Comparison of ENCODE assay signal across 13 cellular contexts in the genomic region with DNA sequence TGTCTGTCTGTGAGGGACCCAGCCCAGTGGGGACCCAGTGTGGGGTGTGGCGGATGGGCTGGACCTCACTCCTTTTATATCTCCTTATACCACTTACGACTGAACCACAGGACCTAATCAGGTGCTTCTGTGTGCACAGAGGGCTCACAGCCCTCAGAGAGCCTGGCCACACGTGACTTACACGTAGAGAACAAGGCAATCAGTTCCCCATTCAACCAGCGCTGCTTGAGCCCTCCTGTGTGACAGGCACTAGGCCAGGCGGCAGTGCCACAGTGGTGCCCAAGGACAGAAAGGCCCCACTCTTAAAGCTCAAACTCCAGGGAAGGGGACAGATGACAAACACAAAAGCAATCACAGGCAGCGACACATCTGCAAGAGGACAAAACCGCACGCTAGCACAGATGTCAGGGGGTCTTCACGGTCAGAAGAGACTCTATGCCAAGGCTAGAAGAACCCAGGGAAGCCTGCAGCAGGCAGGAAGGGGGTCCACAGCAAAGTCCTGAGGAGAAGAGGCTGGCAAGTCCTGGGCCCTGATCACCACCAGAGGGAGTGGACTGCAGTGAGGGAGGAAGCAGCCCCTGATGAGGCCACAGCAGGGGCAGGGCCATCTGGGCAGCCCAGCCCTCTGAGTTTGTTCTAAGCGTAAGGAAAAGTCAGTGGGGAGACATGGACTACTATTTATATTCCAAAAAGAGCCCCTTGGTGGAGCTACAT. TPM values are rescaled to one million over a fixed set of nuclear protein-coding genes. Genes with fewer than 3 reads are reported as not detected.
DNase-seq lines count a peak whose midpoint lies in the region; ATAC-seq and TF ChIP-seq lines count a peak whose summit lies in the region.
"Had no signal": no experiment of that assay in that cellular context is flagged by ENCODE, and none has a peak within 500 bp of the region (broad histone marks: within the 10 kb centered on the region; RNA-seq: fewer than 3 reads in every experiment).

No MANE protein-coding gene starts in this region.

- no peak overlapping the region for H2AFZ ChIP-seq in hepatocyte

- H3K27me3 ChIP-seq in right cardiac atrium (ENCODE audit: control insufficient read depth, insufficient read depth) (no peaks in the 10 kb centered on the region), hepatocyte (no peaks in the 10 kb centered on the region)
- H3K27me3 ChIP-seq: BLaER1 had no signal

- H4K20me1 ChIP-seq in hepatocyte (ENCODE audit: insufficient read depth, poor library complexity, severe bottlenecking) = no peaks in the 10 kb centered on the region

- no peaks in the 10 kb centered on the region for H3K9me3 ChIP-seq in right cardiac atrium (ENCODE audit: control insufficient read depth, low read length)
- no peaks in the 10 kb centered on the region for H3K9me3 ChIP-seq in hepatocyte (ENCODE audit: low read depth)
- H3K9me3 ChIP-seq: BLaER1, HAP-1 had no signal

- ATAC-seq in left ventricle myocardium superior (peak; percentile 51), right cardiac atrium (no peak), esophagus mucosa (no peak), GM19328 (IDR thresholded peaks at IDR 0.05; ENCODE audit: unreplicated experiment) (no peak)
- ATAC-seq in activated CD8-positive, alpha-beta T cell treated with anti-CD3 and anti-CD28 coated beads for 36 hours = peak; percentile 17

- H3K4me1 Mint-ChIP-seq in activated CD8-positive, alpha-beta T cell treated with anti-CD3 and anti-CD28 coated beads for 36 hours (ENCODE audit: low read depth) = peaks cover 28% of the 10 kb centered on the region

- WGBS in right cardiac atrium = 94% methylated on average over 11 of the region's 11 CpGs
- WGBS in hepatocyte (ENCODE audit: low lambda C conversion rate, missing lambda C conversion rate) = 92% methylated on average over 11 of the region's 11 CpGs

- peaks cover 41% of the 10 kb centered on the region for H3K36me3 Mint-ChIP-seq in activated CD8-positive, alpha-beta T cell treated with anti-CD3 and anti-CD28 coated beads for 36 hours (ENCODE audit: low read depth)

- DNase-seq in left ventricle myocardium superior = no peak
- DNase-seq in right cardiac atrium = no peak
- DNase-seq in activated CD8-positive, alpha-beta T cell treated with anti-CD3 and anti-CD28 coated beads for 36 hours = no peak
- peak; percentile 39 for DNase-seq in hepatocyte (ENCODE audit: low spot score)
- DNase-seq in LoVo (ENCODE audit: low spot score) = no peak
- DNase-seq in NCI-H524 treated with DMSO at 0.1 percent for 48 hours (lab: John Stamatoyannopoulos, UW) = no peak
- DNase-seq: activated CD8-positive, alpha-beta memory T cell treated with anti-CD3 and anti-CD28 coated beads, Interleukin-2, amount 50 U/mL, for 4 hours; central memory CD4-positive, alpha-beta T cell; head of caudate nucleus had no signal

- no peak overlapping the region for H3K4me3 ChIP-seq in right cardiac atrium (ENCODE audit: low read length)
- H3K4me3 ChIP-seq in hepatocyte = no peak overlapping the region
- H3K4me3 ChIP-seq: BLaER1, HAP-1 had no signal

- H3K27me3 Mint-ChIP-seq in activated CD8-positive, alpha-beta T cell treated with anti-CD3 and anti-CD28 coated beads for 36 hours = no peaks in the 10 kb centered on the region

- CTCF ChIA-PET in activated CD8-positive, alpha-beta T cell treated with anti-CD3 and anti-CD28 coated beads for 36 hours (lab: Charles Lee) = interaction anchor here (1.4 kb wide), 1 partner anchor 26 kb away, joined by 5 read pairs; no protein-coding TSS in a partner anchor

- H3K27ac ChIP-seq in right cardiac atrium (ENCODE audit: low read length) (no peak overlapping the region), hepatocyte (no peak overlapping the region)
- H3K27ac ChIP-seq: BLaER1 had no signal

- no peak overlapping the region for H3K4me3 Mint-ChIP-seq in activated CD8-positive, alpha-beta T cell treated with anti-CD3 and anti-CD28 coated beads for 36 hours

- POLR2A ChIA-PET in activated CD8-positive, alpha-beta T cell treated with anti-CD3 and anti-CD28 coated beads for 36 hours (lab: Charles Lee) = interaction anchor here (0.6 kb wide), 2 partner anchors 59 to 1599 kb away, joined by 3 read pairs; no protein-coding TSS in a partner anchor

- H3K4me1 ChIP-seq in right cardiac atrium (ENCODE audit: control insufficient read depth, insufficient read depth, low read length) (no peaks in the 10 kb centered on the region), hepatocyte (ENCODE audit: insufficient read depth) (no peaks in the 10 kb centered on the region)
- H3K4me1 ChIP-seq: HAP-1 had no signal

- no peak for TF ChIP-seq CTCF in activated CD8-positive, alpha-beta T cell treated with anti-CD3 and anti-CD28 coated beads for 36 hours (IDR thresholded peaks at IDR 0.05)
- peak; percentile 16 for TF ChIP-seq CTCF in hepatocyte (IDR thresholded peaks at IDR 0.05; ENCODE audit: poor library complexity)

- no peaks in the 10 kb centered on the region for H3K36me3 ChIP-seq in hepatocyte (replicated peaks; ENCODE audit: insufficient read depth, low read depth)

- H3K9me2 ChIP-seq in hepatocyte (replicated peaks; ENCODE audit: insufficient read depth) = no peaks in the 10 kb centered on the region

- H3K9me3 Mint-ChIP-seq in activated CD8-positive, alpha-beta T cell treated with anti-CD3 and anti-CD28 coated beads for 36 hours = no peaks in the 10 kb centered on the region

- intact Hi-C loops in left ventricle myocardium superior (cut with micrococcal nuclease) (no loop called here), right cardiac atrium (cut with DNase I) (no loop called here)
- intact Hi-C loops in activated CD8-positive, alpha-beta T cell treated with anti-CD3 and anti-CD28 coated beads for 36 hours (cut with micrococcal nuclease) = no loop called here

- no peak overlapping the region for H3K4me2 ChIP-seq in hepatocyte
- H3K4me2 ChIP-seq: BLaER1 had no signal

- H3K79me2 ChIP-seq in hepatocyte = peaks cover 3% of the 10 kb centered on the region

- no peak overlapping the region for H3K27ac Mint-ChIP-seq in activated CD8-positive, alpha-beta T cell treated with anti-CD3 and anti-CD28 coated beads for 36 hours

RNA-seq across cellular contexts. Expression of a gene that starts 39.3 kb away (rescaled TPM):
- total RNA-seq in left ventricle myocardium superior (99.1 TPM), right cardiac atrium (100 to 1,000 TPM; 101 to 127 (median 113) TPM), hepatocyte (60.2 and 67.3 TPM in 2 replicates), esophagus mucosa (29.9 TPM)
- polyA plus RNA-seq in right cardiac atrium (65.4 TPM), hepatocyte (43.6 and 47.0 TPM in 2 replicates)
- total RNA-seq in activated CD8-positive, alpha-beta T cell treated with anti-CD3 and anti-CD28 coated beads for 36 hours = 10 to 100 TPM; 49.9 to 50.7 TPM

RNA-seq across cellular contexts. Expression of a gene that starts 39.9 kb away (rescaled TPM):
- total RNA-seq in left ventricle myocardium superior = 37.5 TPM
- total RNA-seq in right cardiac atrium = 10 to 100 TPM; 30.0 to 36.5 (median 31.4) TPM
- 12.2 TPM for polyA plus RNA-seq in right cardiac atrium
- 10 to 100 TPM; 90.2 to 98.8 TPM for total RNA-seq in activated CD8-positive, alpha-beta T cell treated with anti-CD3 and anti-CD28 coated beads for 36 hours
- total RNA-seq in hepatocyte = 15.6 and 22.0 TPM in 2 replicates
- 10.1 and 11.1 TPM in 2 replicates for polyA plus RNA-seq in hepatocyte
- 37.1 TPM for total RNA-seq in esophagus mucosa

Comparison
In these comparisons a context has a peak if more than half of its experiments do, and no peak if none do; other contexts are left out.
1. ATAC-seq: peak in left ventricle myocardium superior (single experiment) and activated CD8-positive, alpha-beta T cell treated with anti-CD3 and anti-CD28 coated beads for 36 hours (single experiment); none in right cardiac atrium (0 of 2), esophagus mucosa (single experiment) and GM19328 (single experiment).